In the genomic region with DNA sequence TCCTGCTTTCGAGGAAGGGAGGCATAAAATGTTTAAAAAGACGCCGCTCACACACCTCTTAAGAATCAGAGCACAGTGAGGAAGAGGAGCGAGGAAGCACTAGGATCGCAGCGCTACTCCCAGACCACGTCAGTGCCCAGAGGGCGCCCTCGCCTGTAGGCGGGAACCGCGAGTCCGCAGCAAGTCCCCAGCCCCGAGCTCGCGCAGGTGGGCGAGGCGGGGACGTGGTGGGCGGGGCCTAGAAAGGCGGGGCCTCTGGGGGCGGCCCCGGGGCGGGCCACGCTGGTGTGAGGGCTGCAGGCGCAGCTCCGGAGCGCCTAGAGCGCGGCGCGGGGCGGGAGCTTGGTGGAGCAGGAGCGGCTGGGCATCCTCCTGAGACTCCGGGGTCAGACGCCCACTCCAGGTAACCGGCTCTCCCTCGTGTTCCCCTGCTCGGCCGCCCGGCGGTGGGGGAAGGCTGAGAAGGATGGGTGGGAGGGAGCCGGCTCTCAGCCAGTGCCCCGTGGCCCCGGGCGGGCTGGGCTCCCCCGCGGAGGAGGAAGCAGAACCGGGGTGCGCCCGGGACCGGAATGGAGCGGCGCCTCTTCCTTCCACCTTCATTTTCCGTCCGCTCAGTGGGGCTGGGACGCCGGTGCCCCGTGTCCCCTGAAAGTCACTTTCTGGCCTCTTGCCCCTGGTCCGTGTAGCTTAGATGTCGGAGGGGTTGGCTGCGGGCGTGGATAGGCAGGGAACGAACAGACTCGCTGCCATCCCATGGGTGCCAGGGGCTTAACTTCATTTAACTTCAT, we compare ENCODE assay signal across 8 cellular contexts. TPM values are rescaled to one million over a fixed set of nuclear protein-coding genes. Genes with fewer than 3 reads are reported as not detected.
DNase-seq lines count a peak whose midpoint lies in the region; ATAC-seq, FAIRE-seq and TF ChIP-seq lines count a peak whose summit lies in the region.

A gene (plus strand): TSS at position 280 of the 788 bp plus-strand sequence. CDS start 43,200 bp downstream, outside the sequence.

- peak within 1 kb of the TSS; percentile 64 for H3K27ac ChIP-seq in endothelial cell of umbilical vein (ENCODE audit: insufficient read depth, low read depth, low read length)

- CTCF ChIA-PET in Calu3 (lab: Charles Lee) = interaction anchor here (0.7 to 0.9 kb wide), 4 partner anchors 12 to 202 kb away, joined by 3 to 5 read pairs (median 3); no protein-coding TSS in a partner anchor
- CTCF ChIA-PET in endothelial cell of umbilical vein (lab: Charles Lee) = interaction anchor here (0.6 to 2.8 kb wide), 20 partner anchors 8 to 246 kb away, joined by 3 to 28 read pairs (median 4); a partner anchor contains a TSS

- H3K9me1 ChIP-seq in endothelial cell of umbilical vein (replicated peaks; ENCODE audit: control insufficient read depth, extremely low read depth, insufficient read depth, low read length) = no peaks in the 10 kb centered on the region

- H3K9ac ChIP-seq in NT2/D1 (ENCODE audit: insufficient read length, low read depth) = peak within 1 kb of the TSS; percentile 90
- H3K9ac ChIP-seq in endothelial cell of umbilical vein (replicated peaks; ENCODE audit: extremely low read depth, insufficient read depth, low read length) = peak within 1 kb of the TSS; percentile 89

- H3K4me1 Mint-ChIP-seq in Calu3 (ENCODE audit: low read depth, unreplicated experiment) = peaks cover 18% of the 10 kb centered on the region

- intact Hi-C loops in Calu3 (cut with micrococcal nuclease; ENCODE audit: unreplicated experiment) (no loop called here), endothelial cell of umbilical vein (cut with micrococcal nuclease) (loop anchor here (1.0 to 10.0 kb wide), 8 partner anchors 14 to 1352 kb away; a partner anchor contains a TSS)

- H3K27ac Mint-ChIP-seq in Calu3 (ENCODE audit: unreplicated experiment) = peak within 1 kb of the TSS; percentile 45

- peak within 1 kb of the TSS; percentile 85 for H3K4me3 ChIP-seq in NT2/D1 (ENCODE audit: insufficient read length, low read depth)
- peak within 1 kb of the TSS; percentile 71 to 87 (median 75) for H3K4me3 ChIP-seq in endothelial cell of umbilical vein (replicated peaks in 1 of 3; ENCODE audit: insufficient read depth in 1 of 3, low read depth in 1 of 3, low read length in 3 of 3)
- peak within 1 kb of the TSS; percentile 88 for H3K4me3 ChIP-seq in mononuclear cell (ENCODE audit: low read length)

- H4K20me1 ChIP-seq in endothelial cell of umbilical vein (replicated peaks; ENCODE audit: control insufficient read depth, extremely low read depth, insufficient read depth, low read length) = no peaks in the 10 kb centered on the region

- dilution Hi-C loops in endothelial cell of umbilical vein (cut with MboI; ENCODE audit: extremely low pct_ligation_motif_present, low sequenced_read_pairs) = no loop called here

- FAIRE-seq in HTR-8/SVneo (lab: Jason Lieb, UNC) (no peak), endothelial cell of umbilical vein (lab: Jason Lieb, UNC) (peak; percentile 26)

- H3K27me3 ChIP-seq in NT2/D1 (ENCODE audit: insufficient read depth, insufficient read length) (peaks cover 8% of the 10 kb centered on the region), endothelial cell of umbilical vein (ENCODE audit: control insufficient read depth in 2 of 2, insufficient read depth in 2 of 2, low read length in 2 of 2) (no peaks in the 10 kb centered on the region), mononuclear cell (ENCODE audit: insufficient read depth, low read length) (no peaks in the 10 kb centered on the region)

- H3K79me2 ChIP-seq in endothelial cell of umbilical vein (ENCODE audit: control insufficient read depth, insufficient read depth, low read length) = peaks cover 2% of the 10 kb centered on the region

- TF ChIP-seq CTCF in Calu3 (IDR thresholded peaks at IDR 0.05; ENCODE audit: unreplicated experiment) (no peak), endothelial cell of umbilical vein (IDR thresholded peaks at IDR 0.05; ENCODE audit: extremely low read depth in 1 of 2, insufficient read depth in 1 of 2, low read depth in 1 of 2, low read length in 2 of 2) (peak; percentile 21 to 55)

- H3K36me3 ChIP-seq in NT2/D1 (ENCODE audit: insufficient read depth, insufficient read length, low read length) (peaks cover 8% of the 10 kb centered on the region), endothelial cell of umbilical vein (ENCODE audit: control insufficient read depth in 2 of 2, extremely low read depth in 1 of 2, insufficient read depth in 2 of 2, low read length in 2 of 2) (peaks cover 0 to 2% of the 10 kb centered on the region in 2 experiments)

- peaks cover 3% of the 10 kb centered on the region for H3K4me1 ChIP-seq in NT2/D1 (ENCODE audit: insufficient read depth, insufficient read length)
- H3K4me1 ChIP-seq in endothelial cell of umbilical vein (ENCODE audit: control insufficient read depth, extremely low read depth, insufficient read depth, low read length) = peaks cover 23% of the 10 kb centered on the region
- peaks cover 54% of the 10 kb centered on the region for H3K4me1 ChIP-seq in mononuclear cell (ENCODE audit: insufficient read depth, low read length)

- no peaks in the 10 kb centered on the region for H3K9me3 Mint-ChIP-seq in Calu3 (ENCODE audit: low read depth, unreplicated experiment)

- H3K9me3 ChIP-seq in NT2/D1 (ENCODE audit: insufficient read depth, low read length) (no peaks in the 10 kb centered on the region), endothelial cell of umbilical vein (replicated peaks; ENCODE audit: control insufficient read depth, insufficient read depth, low read length) (no peaks in the 10 kb centered on the region), mononuclear cell (ENCODE audit: low read depth, low read length) (no peaks in the 10 kb centered on the region)

- POLR2A ChIA-PET in endothelial cell of umbilical vein (lab: Charles Lee) = interaction anchor here (0.7 to 0.9 kb wide), 2 partner anchors 11 to 218 kb away, joined by 3 read pairs; no protein-coding TSS in a partner anchor

- H3K4me2 ChIP-seq in endothelial cell of umbilical vein (ENCODE audit: insufficient read depth, low read length) = peak within 1 kb of the TSS; percentile 90

- peaks cover 16% of the 10 kb centered on the region for H3K36me3 Mint-ChIP-seq in Calu3 (ENCODE audit: insufficient read depth, unreplicated experiment)

- peak; percentile 73 for TF ChIP-seq POLR2A in endothelial cell of umbilical vein (IDR thresholded peaks at IDR 0.05; ENCODE audit: low read depth, low read length)

- ATAC-seq in GM21381 (IDR thresholded peaks at IDR 0.05; ENCODE audit: unreplicated experiment) = peak; percentile 91

- peak within 1 kb of the TSS; percentile 92 for H3K4me3 Mint-ChIP-seq in Calu3 (ENCODE audit: low read depth, unreplicated experiment)

- peak; percentile 95 for DNase-seq in Calu3
- DNase-seq in HTR-8/SVneo (ENCODE audit: insufficient read length, low spot score) = peak; percentile 89
- peak; percentile 92 for DNase-seq in NT2/D1 (ENCODE audit: low read depth, low spot score)
- peak; percentile 93 for DNase-seq in activated CD8-positive, alpha-beta memory T cell treated with anti-CD3 and anti-CD28 coated beads, Interleukin-2, amount 50 U/mL, for 4 hours
- DNase-seq in endothelial cell of umbilical vein (ENCODE audit: low read depth, low spot score) = peak; percentile 93
- DNase-seq in stimulated activated CD8-positive, alpha-beta memory T cell treated with anti-CD3 and anti-CD28 coated beads, Interleukin-4, amount 100 ng/mL, for 1 hour (ENCODE audit: low read depth in 2 of 2, low spot score in 1 of 2) = peak; percentile 57 to 81

- BruUV-seq in Calu3 (replicated peaks; lab: Mats Ljungman, UMichigan) (no TSS peak), endothelial cell of umbilical vein (replicated peaks; lab: Mats Ljungman, UMichigan) (TSS peak; percentile 32)

- H2AFZ ChIP-seq in endothelial cell of umbilical vein (ENCODE audit: low read depth, low read length) = peak within 1 kb of the TSS; percentile 69

- no peaks in the 10 kb centered on the region for H3K27me3 Mint-ChIP-seq in Calu3 (ENCODE audit: unreplicated experiment)

TF ChIP-seq in endothelial cell of umbilical vein, 7 proteins besides CTCF, POLR2A, EP300 and RAD21:
- TF ChIP-seq POLR2AphosphoS5 (IDR thresholded peaks at IDR 0.05; ENCODE audit: insufficient read depth, low read depth, low read length) = peak; percentile 60
- no peak for TF ChIP-seq JUN (IDR thresholded peaks at IDR 0.05; ENCODE audit: borderline replicate concordance, insufficient read depth, insufficient read length, low read depth)

RNA-seq across cellular contexts. Expression of the gene that starts here (rescaled TPM):
- total RNA-seq in Calu3 (2022) (5.0 and 7.9 TPM in 2 replicates), endothelial cell of umbilical vein (11.0 and 18.1 TPM in 2 replicates), mononuclear cell (1.9 TPM)
- polyA plus RNA-seq in endothelial cell of umbilical vein = 30.9 and 31.7 TPM in 2 replicates
- polyA plus RNA-seq in endothelial cell of umbilical vein (2011; cell fraction: cytosol; rRNA removed) = 24.5 and 25.1 TPM in 2 replicates
- 26.6 and 28.5 TPM in 2 replicates for polyA plus RNA-seq in endothelial cell of umbilical vein (2011; cell fraction: nucleus; rRNA removed)
- 18.0 and 20.3 TPM in 2 replicates for polyA plus RNA-seq in endothelial cell of umbilical vein (2012)
- 60.9 and 79.6 TPM in 2 replicates for polyA minus RNA-seq in endothelial cell of umbilical vein
- 1.6 TPM for polyA minus RNA-seq in endothelial cell of umbilical vein (2011; cell fraction: cytosol; rRNA and poly(A)+ RNA removed)
- 23.7 and 30.5 TPM in 2 replicates for polyA minus RNA-seq in endothelial cell of umbilical vein (2011; cell fraction: nucleus; rRNA and poly(A)+ RNA removed)

Comparison
In these comparisons a context has a peak if more than half of its experiments do, and no peak if none do; other contexts are left out.
1. Peak in every context shown above with its lines: DNase-seq, ATAC-seq, H3K4me3 ChIP-seq and H3K27ac ChIP-seq.